ENCODE assay signal across 38 cellular contexts in genomic region chr14:29687071-29687765, GRCh38.
"Had no signal": no experiment of that assay in that cellular context is flagged by ENCODE, and none has a peak within 500 bp of the region (broad histone marks: within the 10 kb centered on the region; RNA-seq: fewer than 3 reads in every experiment).

No MANE protein-coding gene starts in this region.

- H3K27me3 ChIP-seq: ascending aorta, body of pancreas, breast epithelium had no signal

- H3K4me3 ChIP-seq: ascending aorta, body of pancreas, breast epithelium had no signal

- H3K27ac Mint-ChIP-seq: activated CD8-positive, alpha-beta T cell treated with anti-CD3 and anti-CD28 coated beads for 36 hours; activated naive CD8-positive, alpha-beta T cell treated with anti-CD3 and anti-CD28 coated beads for 36 hours; activated T-cell treated with anti-CD3 and anti-CD28 coated beads, Interleukin-2, amount 50 U/mL, for 72 hours; activated T-helper 17 cell treated with anti-CD3 and anti-CD28 coated beads, Interleukin-2, amount 50 U/mL, for 72 hours; T-cell; T-helper 17 cell had no signal

- H3K27me3 Mint-ChIP-seq: activated CD8-positive, alpha-beta T cell treated with anti-CD3 and anti-CD28 coated beads for 36 hours; activated naive CD8-positive, alpha-beta T cell treated with anti-CD3 and anti-CD28 coated beads for 36 hours; activated T-helper 17 cell treated with anti-CD3 and anti-CD28 coated beads, Interleukin-2, amount 50 U/mL, for 72 hours; T-cell; T-helper 17 cell had no signal

- ATAC-seq: activated CD8-positive, alpha-beta T cell treated with anti-CD3 and anti-CD28 coated beads for 36 hours; activated T-cell treated with anti-CD3 and anti-CD28 coated beads, Interleukin-2, amount 50 U/mL, for 72 hours; activated T-helper 17 cell treated with anti-CD3 and anti-CD28 coated beads, Interleukin-2, amount 50 U/mL, for 72 hours; body of pancreas; PC-3; Right ventricle myocardium inferior; SK-N-SH treated with all-trans-retinoic acid at 6 μM for 48 hours; T-cell; T-helper 17 cell had no signal

- H3K36me3 Mint-ChIP-seq: activated naive CD8-positive, alpha-beta T cell treated with anti-CD3 and anti-CD28 coated beads for 36 hours; T-cell had no signal

- H3K36me3 ChIP-seq: ascending aorta, breast epithelium had no signal

- H3K27ac ChIP-seq: ascending aorta, body of pancreas, breast epithelium, KMS-11, RWPE1, VCaP had no signal

- FAIRE-seq: RCC 7860 had no signal

- H3K4me1 ChIP-seq: breast epithelium had no signal

- DNase-seq: activated CD4-positive, alpha-beta T cell treated with anti-CD3 and anti-CD28 coated beads for 1 hour; activated CD4-positive, alpha-beta T cell treated with anti-CD3 and anti-CD28 coated beads for 48 hours; activated CD4-positive, CD25-positive, alpha-beta regulatory T cell; activated CD8-positive, alpha-beta T cell treated with anti-CD3 and anti-CD28 coated beads for 36 hours; activated effector memory CD4-positive, alpha-beta T cell treated with anti-CD3 and anti-CD28 coated beads, Interleukin-2, amount 50 U/mL, for 16 hours; activated naive CD4-positive, alpha-beta T cell; activated naive CD4-positive, alpha-beta T cell treated with anti-CD3 and anti-CD28 coated beads, Interleukin-2, amount 50 U/mL, for 16 hours; activated naive CD8-positive, alpha-beta T cell treated with anti-CD3 and anti-CD28 coated beads for 36 hours; activated T-cell treated with anti-CD3 and anti-CD28 coated beads, Interleukin-2, amount 50 U/mL, for 1 hour; activated T-cell treated with anti-CD3 and anti-CD28 coated beads, Interleukin-2, amount 50 U/mL, for 72 hours; amygdala; body of pancreas; MM.1S; MV-4-11; NCI-H1092; NCI-H1436 treated with DMSO at 0.1 percent for 48 hours; NCI-H1694 treated with DMSO at 0.1 percent for 48 hours; NCI-H2029 treated with DMSO at 0.1 percent for 48 hours; NCI-H2107; NCI-H2171; NCI-H510A; NCI-H526; NCI-H748 treated with DMSO at 0.1 percent for 48 hours; NK-92 treated with Interleukin-12 subunit alpha and Interleukin-12 subunit beta, amount 100 ng/mL, for 24 hours; PC-3; SIG-M5; T-cell; T-helper 17 cell; T-helper 9 cell had no signal

- H3K9me3 ChIP-seq: ascending aorta, body of pancreas, breast epithelium had no signal

- H3K9ac ChIP-seq: KMS-11 had no signal

- H3K4me2 ChIP-seq: KMS-11 had no signal

- H3K4me3 Mint-ChIP-seq: activated CD8-positive, alpha-beta T cell treated with anti-CD3 and anti-CD28 coated beads for 36 hours; activated naive CD8-positive, alpha-beta T cell treated with anti-CD3 and anti-CD28 coated beads for 36 hours; activated T-cell treated with anti-CD3 and anti-CD28 coated beads, Interleukin-2, amount 50 U/mL, for 72 hours; activated T-helper 17 cell treated with anti-CD3 and anti-CD28 coated beads, Interleukin-2, amount 50 U/mL, for 72 hours; T-cell; T-helper 17 cell had no signal

- H3K4me1 Mint-ChIP-seq: activated naive CD8-positive, alpha-beta T cell treated with anti-CD3 and anti-CD28 coated beads for 36 hours; activated T-helper 17 cell treated with anti-CD3 and anti-CD28 coated beads, Interleukin-2, amount 50 U/mL, for 72 hours; T-cell; T-helper 17 cell had no signal
